31 cellular contexts compared by ENCODE assay signal in genomic region chr2:167715932-167716331, GRCh38.
"Had no signal": no experiment of that assay in that cellular context is flagged by ENCODE, and none has a peak within 500 bp of the region (broad histone marks: within the 10 kb centered on the region; RNA-seq: fewer than 3 reads in every experiment).

No MANE protein-coding gene starts in this region.

- H3K4me3 Mint-ChIP-seq: activated naive CD4-positive, alpha-beta T cell treated with anti-CD3 and anti-CD28 coated beads, Interleukin-2, amount 10 ng/mL, durations not matched to agents 7 days and 5 days; dendritic cell treated with granulocyte-macrophage colony-stimulating factor and Interleukin-4, amounts not matched to agents 40 ng/mL and 50 ng/mL, for 4 days; mesothelial cell of epicardium; naive B cell; nephron progenitor cell; stimulated activated naive B cell treated with anti-CD40 and anti-IgM and Interleukin-4, amounts not matched to agents 10 μg/mL and 1 μg/mL and 100 μg/mL, for 72 hours; T-helper 1 cell treated with Interleukin-12 subunit alpha and Interleukin-12 subunit beta and Interleukin-4 antibody, amounts not matched to agents 30 μg/mL and 1 μg/mL, for 36 hours had no signal

- H3K36me3 Mint-ChIP-seq: activated naive CD4-positive, alpha-beta T cell treated with anti-CD3 and anti-CD28 coated beads, Interleukin-2, amount 10 ng/mL, durations not matched to agents 7 days and 5 days; mesothelial cell of epicardium; naive B cell; stimulated activated naive B cell treated with anti-CD40 and anti-IgM and Interleukin-4, amounts not matched to agents 10 μg/mL and 1 μg/mL and 100 μg/mL, for 72 hours had no signal

- H3K27ac ChIP-seq: breast epithelium, epithelial cell of prostate, esophagus squamous epithelium, hepatocyte, pancreas, prostate gland, sigmoid colon, stomach, tibial nerve, VCaP had no signal

- H2AFZ ChIP-seq: hepatocyte had no signal

- H3K27me3 ChIP-seq: breast epithelium, esophagus squamous epithelium, hepatocyte, pancreas, sigmoid colon, stomach, tibial nerve had no signal

- DNase-seq: activated CD4-positive, alpha-beta T cell treated with anti-CD3 and anti-CD28 coated beads for 48 hours; activated CD4-positive, alpha-beta T cell treated with anti-CD3 and anti-CD28 coated beads, Interleukin-2, amount 50 U/mL, for 48 hours; activated CD8-positive, alpha-beta memory T cell treated with anti-CD3 and anti-CD28 coated beads for 24 hours; activated effector memory CD4-positive, alpha-beta T cell treated with Interleukin-2 at 50 U/mL for 16 hours; activated naive CD4-positive, alpha-beta T cell treated with anti-CD3 and anti-CD28 coated beads, Interleukin-2, amount 10 ng/mL, durations not matched to agents 7 days and 5 days; central memory CD4-positive, alpha-beta T cell; effector CD4-positive, alpha-beta T cell; esophagus squamous epithelium; foreskin melanocyte; glutamatergic neuron; left colon; naive B cell; nephron progenitor cell; retina; sigmoid colon; small intestine; stimulated activated CD4-positive, alpha-beta T cell treated with anti-CD3 and anti-CD28 coated beads, Interleukin-1b, Interleukin-23, amount 100 ng/mL, for 48 hours; stimulated activated naive B cell treated with anti-CD40 and anti-IgM and Interleukin-4, amounts not matched to agents 10 μg/mL and 1 μg/mL and 100 μg/mL, for 72 hours; stomach; T-helper 9 cell had no signal

- H3K79me2 ChIP-seq: hepatocyte had no signal

- H3K36me3 ChIP-seq: breast epithelium, esophagus squamous epithelium, pancreas, prostate gland, sigmoid colon, stomach, tibial nerve had no signal

- H3K27me3 Mint-ChIP-seq: activated naive CD4-positive, alpha-beta T cell treated with anti-CD3 and anti-CD28 coated beads, Interleukin-2, amount 10 ng/mL, durations not matched to agents 7 days and 5 days; dendritic cell treated with granulocyte-macrophage colony-stimulating factor and Interleukin-4, amounts not matched to agents 40 ng/mL and 50 ng/mL, for 4 days; naive B cell; stimulated activated naive B cell treated with anti-CD40 and anti-IgM and Interleukin-4, amounts not matched to agents 10 μg/mL and 1 μg/mL and 100 μg/mL, for 72 hours had no signal

- H3K4me1 Mint-ChIP-seq: activated naive CD4-positive, alpha-beta T cell treated with anti-CD3 and anti-CD28 coated beads, Interleukin-2, amount 10 ng/mL, durations not matched to agents 7 days and 5 days; mesothelial cell of epicardium; naive B cell; stimulated activated naive B cell treated with anti-CD40 and anti-IgM and Interleukin-4, amounts not matched to agents 10 μg/mL and 1 μg/mL and 100 μg/mL, for 72 hours had no signal

- H3K4me1 ChIP-seq: breast epithelium, esophagus squamous epithelium, pancreas, prostate gland, sigmoid colon, stomach, tibial nerve had no signal

- H3K9me3 ChIP-seq: breast epithelium, esophagus squamous epithelium, pancreas, prostate gland, sigmoid colon, stomach had no signal

- H3K4me3 ChIP-seq: breast epithelium, esophagus squamous epithelium, hepatocyte, pancreas, prostate gland, sigmoid colon, stomach, tibial nerve had no signal

- H3K27ac Mint-ChIP-seq: activated naive CD4-positive, alpha-beta T cell treated with anti-CD3 and anti-CD28 coated beads, Interleukin-2, amount 10 ng/mL, durations not matched to agents 7 days and 5 days; dendritic cell treated with granulocyte-macrophage colony-stimulating factor and Interleukin-4, amounts not matched to agents 40 ng/mL and 50 ng/mL, for 4 days; mesothelial cell of epicardium; naive B cell; nephron progenitor cell; stimulated activated naive B cell treated with anti-CD40 and anti-IgM and Interleukin-4, amounts not matched to agents 10 μg/mL and 1 μg/mL and 100 μg/mL, for 72 hours; T-helper 1 cell treated with Interleukin-12 subunit alpha and Interleukin-12 subunit beta and Interleukin-4 antibody, amounts not matched to agents 30 μg/mL and 1 μg/mL, for 36 hours had no signal

- H3K4me2 ChIP-seq: hepatocyte had no signal

- H3K9me3 Mint-ChIP-seq: activated naive CD4-positive, alpha-beta T cell treated with anti-CD3 and anti-CD28 coated beads, Interleukin-2, amount 10 ng/mL, durations not matched to agents 7 days and 5 days had no signal

- ATAC-seq: activated CD4-positive, CD25-positive, alpha-beta regulatory T cell treated with anti-CD3 and anti-CD28 coated beads, Interleukin-2, amount 50 U/mL, for 24 hours; left colon; pancreas; stimulated activated naive B cell treated with anti-CD40 and anti-IgM and Interleukin-4, amounts not matched to agents 10 μg/mL and 1 μg/mL and 100 μg/mL, for 72 hours had no signal
